Comparison of ENCODE assay signal across 8 cellular contexts in the genomic region with DNA sequence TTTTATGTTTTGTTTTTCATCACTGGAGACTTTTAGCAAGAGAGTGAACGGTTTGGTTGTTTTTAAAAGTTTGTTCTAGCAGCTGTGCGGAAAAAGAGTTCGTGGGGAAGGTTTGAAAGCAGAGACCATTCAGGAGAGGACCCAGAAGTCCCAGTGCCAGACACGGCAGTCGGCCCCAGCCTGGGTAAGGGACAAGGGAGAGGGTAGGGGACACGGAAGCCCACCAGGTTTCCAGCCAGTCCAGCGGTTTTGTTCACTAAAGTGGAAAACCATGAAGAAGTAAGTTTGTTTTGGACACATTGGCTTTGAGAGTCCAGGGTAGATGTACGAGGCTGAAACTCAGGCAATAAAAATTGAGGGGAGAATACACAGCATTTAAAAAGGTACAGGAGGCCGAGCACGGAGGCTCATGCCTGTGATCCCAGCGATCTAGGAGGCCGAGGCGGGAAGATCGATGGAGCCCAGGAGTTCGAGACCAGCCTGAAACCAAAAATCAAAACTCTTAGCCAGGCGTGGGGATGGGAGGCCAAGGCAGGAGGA. TPM values are rescaled to one million over a fixed set of nuclear protein-coding genes. Genes with fewer than 3 reads are reported as not detected.
DNase-seq lines count a peak whose midpoint lies in the region; ATAC-seq and TF ChIP-seq lines count a peak whose summit lies in the region.

No MANE protein-coding gene starts in this region.

- no peak for TF ChIP-seq POLR2A in heart left ventricle (IDR thresholded peaks at IDR 0.05)
- TF ChIP-seq POLR2A in body of pancreas (IDR thresholded peaks at IDR 0.05): no peak

- H3K4me1 ChIP-seq in heart left ventricle: peaks cover 0 to 34% (median 15%) of the 10 kb centered on the region in 12 donors
- peaks cover 24% of the 10 kb centered on the region for H3K4me1 ChIP-seq in body of pancreas
- H3K4me1 ChIP-seq in mesenchymal stem cell (ENCODE audit: control insufficient read depth, insufficient read depth, low read depth, low read length): peaks cover 19% of the 10 kb centered on the region
- H3K4me1 ChIP-seq in upper lobe of right lung: peaks cover 23% of the 10 kb centered on the region

- H4K8ac ChIP-seq in mesenchymal stem cell (ENCODE audit: low read length): peak overlapping the region; percentile 99

- ATAC-seq in heart left ventricle (no peak), Right ventricle myocardium inferior (no peak), body of pancreas (no peak), upper lobe of right lung (no peak), HG03095 (IDR thresholded peaks at IDR 0.05; ENCODE audit: unreplicated experiment) (no peak)

- peaks cover 9% of the 10 kb centered on the region for H3K79me1 ChIP-seq in mesenchymal stem cell (replicated peaks; ENCODE audit: low read length, poor library complexity, severe bottlenecking)

- H2BK15ac ChIP-seq in mesenchymal stem cell (ENCODE audit: low read depth, poor library complexity, severe bottlenecking): no peak overlapping the region

- H2BK5ac ChIP-seq in mesenchymal stem cell (ENCODE audit: low read depth, low read length, poor library complexity, severe bottlenecking): peak overlapping the region; percentile 39

- no peak overlapping the region for H2BK120ac ChIP-seq in mesenchymal stem cell (ENCODE audit: low read depth, low read length)

- peak overlapping the region in 11 of 12 donors; percentile 19 to 92 (median 59) for H3K27ac ChIP-seq in heart left ventricle
- peak overlapping the region; percentile 54 to 74 (median 58) for H3K27ac ChIP-seq in body of pancreas
- peak overlapping the region; percentile 84 for H3K27ac ChIP-seq in mesenchymal stem cell (ENCODE audit: low read length, poor library complexity, severe bottlenecking)
- peak overlapping the region; percentile 68 for H3K27ac ChIP-seq in upper lobe of right lung

- peak overlapping the region; percentile 95 for H2AFZ ChIP-seq in mesenchymal stem cell (ENCODE audit: low read depth, low read length)

- H3K27me3 ChIP-seq in heart left ventricle: no peaks in the 10 kb centered on the region
- no peaks in the 10 kb centered on the region for H3K27me3 ChIP-seq in body of pancreas
- H3K27me3 ChIP-seq in mesenchymal stem cell (ENCODE audit: control insufficient read depth in 1 of 2, insufficient read depth in 1 of 2, low read length in 2 of 2): no peaks in the 10 kb centered on the region
- no peaks in the 10 kb centered on the region for H3K27me3 ChIP-seq in upper lobe of right lung

- H2BK12ac ChIP-seq in mesenchymal stem cell (ENCODE audit: low read length in 2 of 2): no peak overlapping the region

- 78 to 85% (median 80%) methylated on average over 16 of the region's 16 CpGs for WGBS in heart left ventricle, 4 donors
- 57 to 63% methylated on average over 16 of the region's 16 CpGs for WGBS in body of pancreas, 2 donors
- 80% methylated on average over 16 of the region's 16 CpGs for WGBS in mesenchymal stem cell

- H3K18ac ChIP-seq in mesenchymal stem cell (ENCODE audit: low read depth in 1 of 2, low read length in 2 of 2): peak overlapping the region; percentile 1 to 70

- H3K23ac ChIP-seq in mesenchymal stem cell (ENCODE audit: low read length in 2 of 2): no peak overlapping the region

- H3K9me3 ChIP-seq in heart left ventricle: no peaks in the 10 kb centered on the region
- H3K9me3 ChIP-seq in body of pancreas: no peaks in the 10 kb centered on the region
- H3K9me3 ChIP-seq in mesenchymal stem cell (ENCODE audit: control insufficient read depth, low read length): no peaks in the 10 kb centered on the region
- no peaks in the 10 kb centered on the region for H3K9me3 ChIP-seq in upper lobe of right lung

- H3K36me3 ChIP-seq in heart left ventricle (peaks cover 0 to 10% (median 0%) of the 10 kb centered on the region in 9 donors), body of pancreas (replicated peaks in 1 of 2; ENCODE audit: insufficient read depth in 1 of 2, low read depth in 2 of 2) (no peaks in the 10 kb centered on the region), mesenchymal stem cell (ENCODE audit: control insufficient read depth in 1 of 2, insufficient read depth in 2 of 2, low read depth in 1 of 2, low read length in 2 of 2) (peaks cover 6 to 8% of the 10 kb centered on the region in 2 experiments), upper lobe of right lung (no peaks in the 10 kb centered on the region)

- intact Hi-C loops in heart left ventricle (cut with DNase I) (no loop called here), Right ventricle myocardium inferior (cut with DNase I) (no loop called here), body of pancreas (cut with DNase I) (no loop called here), upper lobe of right lung (cut with DNase I) (no loop called here)

- H3K14ac ChIP-seq in mesenchymal stem cell (ENCODE audit: low read length in 2 of 2): no peak overlapping the region

- H2AK5ac ChIP-seq in mesenchymal stem cell (ENCODE audit: low read length, severe bottlenecking): peak overlapping the region; percentile 15

- H3K9ac ChIP-seq in mesenchymal stem cell (ENCODE audit: low read length): peak overlapping the region; percentile 85

- H3K4me3 ChIP-seq in heart left ventricle (peak overlapping the region in 9 of 12 donors; percentile 38 to 100 (median 85)), body of pancreas (no peak overlapping the region), mesenchymal stem cell (ENCODE audit: insufficient read depth in 1 of 2, low read depth in 1 of 2, low read length in 2 of 2) (peak overlapping the region in 1 of 2 experiments; percentile 80), upper lobe of right lung (peak overlapping the region; percentile 89)

- DNase-seq in heart left ventricle: no peak
- DNase-seq in Right ventricle myocardium inferior (ENCODE audit: missing footprints): no peak
- no peak for DNase-seq in body of pancreas
- DNase-seq in mesenchymal stem cell: no peak
- DNase-seq in upper lobe of right lung: no peak
- no peak for DNase-seq in NCI-H2171 (lab: John Stamatoyannopoulos, UW)
- DNase-seq in glomerular visceral epithelial cell (ENCODE audit: extremely low spot score): no peak

- H4K91ac ChIP-seq in mesenchymal stem cell (ENCODE audit: low read length): peak overlapping the region; percentile 23

- no peak for TF ChIP-seq CTCF in heart left ventricle (IDR thresholded peaks at IDR 0.05)
- TF ChIP-seq CTCF in body of pancreas (IDR thresholded peaks at IDR 0.05): no peak
- no peak for TF ChIP-seq CTCF in upper lobe of right lung (IDR thresholded peaks at IDR 0.05)

- peak overlapping the region; percentile 26 to 57 for H3K4ac ChIP-seq in mesenchymal stem cell (ENCODE audit: low read depth in 1 of 2, low read length in 2 of 2)

- peak overlapping the region; percentile 64 for H3K4me2 ChIP-seq in mesenchymal stem cell (ENCODE audit: low read length, poor library complexity, severe bottlenecking)

RNA-seq across cellular contexts. Expression of a gene that starts 36.4 kb away (rescaled TPM):
- total RNA-seq in heart left ventricle: 10 to 100 TPM in 7 of 9 donors, 1 to 10 TPM in 2; 9.1 to 25.4 (median 11.6) TPM
- 10 to 100 TPM; 10.9 to 15.7 TPM for polyA plus RNA-seq in heart left ventricle
- total RNA-seq in Right ventricle myocardium inferior: 23.0 TPM
- 1 to 10 TPM; 4.4 to 5.9 TPM for total RNA-seq in body of pancreas
- 42.1 TPM for polyA plus RNA-seq in mesenchymal stem cell (2013, experiment 1 of 2)
- polyA plus RNA-seq in mesenchymal stem cell (2013, experiment 2 of 2): 43.8 TPM
- total RNA-seq in upper lobe of right lung: 31.0 TPM

RNA-seq across cellular contexts. Expression of a gene that starts 56.8 kb away (rescaled TPM):
- total RNA-seq in heart left ventricle: 1 to 10 TPM; 2.8 to 9.4 (median 6.7) TPM
- 1 to 10 TPM; 4.3 to 6.3 TPM for polyA plus RNA-seq in heart left ventricle
- 3.6 TPM for total RNA-seq in Right ventricle myocardium inferior
- total RNA-seq in body of pancreas: 10 to 100 TPM; 77.1 to 89.5 TPM
- 4.0 TPM for polyA plus RNA-seq in mesenchymal stem cell (2013, experiment 1 of 2)
- polyA plus RNA-seq in mesenchymal stem cell (2013, experiment 2 of 2): 3.6 TPM
- total RNA-seq in upper lobe of right lung: 33.3 TPM

Comparison
In these comparisons a context has a peak if more than half of its experiments do, and no peak if none do; other contexts are left out.
1. H3K4me3 ChIP-seq: peak in heart left ventricle (9 of 12) and upper lobe of right lung (single experiment); none in body of pancreas (0 of 2).
2. Peak in every context shown above with its lines, with median percentiles within 50 percentile points of each other: H3K27ac ChIP-seq.